Comparison of ENCODE assay signal across 12 cellular contexts in the genomic region with DNA sequence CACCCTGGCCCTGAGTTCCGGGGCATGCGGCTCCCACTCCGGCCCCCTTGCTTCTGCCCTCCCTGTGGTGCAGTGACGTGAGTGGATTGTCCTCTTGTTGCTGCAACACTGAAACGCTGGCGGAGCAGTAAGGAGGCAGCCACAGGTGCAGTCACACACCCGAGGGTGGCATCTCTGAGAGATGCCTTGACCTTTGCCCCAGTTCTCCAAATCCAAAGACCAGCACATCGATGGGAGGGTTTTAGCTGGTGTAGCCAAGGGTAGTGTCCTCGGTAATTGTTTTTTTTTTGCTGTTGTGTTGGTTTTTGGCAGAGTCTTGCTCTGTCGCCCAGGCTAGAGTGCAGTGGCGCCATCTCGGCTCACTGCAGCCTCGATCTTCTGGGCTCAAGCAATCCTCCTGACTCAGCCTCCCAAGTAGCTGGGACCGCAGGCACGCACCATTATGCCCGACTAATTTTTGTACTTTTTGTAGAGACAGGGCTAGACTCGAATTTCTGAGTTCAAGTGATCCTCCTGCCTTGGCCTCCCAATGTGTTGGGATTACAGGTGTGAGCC. TPM values are rescaled to one million over a fixed set of nuclear protein-coding genes. Genes with fewer than 3 reads are reported as not detected.
DNase-seq lines count a peak whose midpoint lies in the region; ATAC-seq, FAIRE-seq and TF ChIP-seq lines count a peak whose summit lies in the region.
"Had no signal": no experiment of that assay in that cellular context is flagged by ENCODE, and none has a peak within 500 bp of the region (broad histone marks: within the 10 kb centered on the region; RNA-seq: fewer than 3 reads in every experiment).

No MANE protein-coding gene starts in this region.

- H3K27ac Mint-ChIP-seq in CD4-positive, alpha-beta memory T cell, result peak overlapping the region in 4 of 7 donors; percentile 64 to 87 (median 80)

- DNase-seq in CD4-positive, alpha-beta memory T cell, result no peak
- DNase-seq in NT2/D1 (ENCODE audit: low read depth, low spot score) (no peak), gastrocnemius medialis (peak in 1 of 2 donors; percentile 58), pancreas (no peak), Kasumi-1 (lab: John Stamatoyannopoulos, UW) (no peak), dermis blood vessel endothelial cell (no peak)
- DNase-seq: NCI-H187 treated with DMSO at 0.1 percent for 48 hours, NCI-H446 treated with DMSO at 0.1 percent for 48 hours had no signal

- WGBS in ectodermal cell, 2 experiments, result 93 to 96% methylated on average over 17 of the region's 17 CpGs
- 79 to 83% methylated on average over 17 of the region's 17 CpGs for WGBS in pancreas, 2 donors

- POLR2A ChIA-PET in CD4-positive, alpha-beta memory T cell (lab: Charles Lee; ENCODE audit: partially characterized antibody), result interaction anchor here (0.6 to 1.6 kb wide), 8 partner anchors 24 to 318 kb away, joined by 3 to 5 read pairs (median 3); no protein-coding TSS in a partner anchor

- H3K36me3 ChIP-seq in CD4-positive, alpha-beta memory T cell (ENCODE audit: insufficient read depth, low read length), result peaks cover 37% of the 10 kb centered on the region
- H3K36me3 ChIP-seq in NT2/D1 (ENCODE audit: insufficient read depth, insufficient read length, low read length) (peaks cover 75% of the 10 kb centered on the region), ectodermal cell (ENCODE audit: control insufficient read depth, insufficient read depth, low read length) (peaks cover 44% of the 10 kb centered on the region), gastrocnemius medialis (peaks cover 0 to 53% of the 10 kb centered on the region in 2 donors), pancreas (peaks cover 0 to 28% (median 13%) of the 10 kb centered on the region in 3 donors)

- in situ Hi-C loops in gastrocnemius medialis (cut with MboI; ENCODE audit: low sequenced_read_pairs in 4 of 4), result no loop called here

- intact Hi-C loops in CD4-positive, alpha-beta memory T cell (cut with micrococcal nuclease), result loop anchor here (1.0 to 5.0 kb wide), 2 partner anchors 225 to 241 kb away; no protein-coding TSS in a partner anchor
- intact Hi-C loops in gastrocnemius medialis (cut with DNase I; ENCODE audit: low total_unique reads) (loop anchor here (1.0 to 5.0 kb wide), 4 partner anchors 151 to 317 kb away; no protein-coding TSS in a partner anchor), pancreas (cut with DNase I) (loop anchor here in 1 of 3 donors (10.0 kb wide), 1 partner anchor 233 kb away; no protein-coding TSS in a partner anchor)

- CTCF ChIA-PET in CD4-positive, alpha-beta memory T cell (lab: Charles Lee; ENCODE audit: partially characterized antibody), result interaction anchor here (0.7 to 1.9 kb wide), 14 partner anchors 9 to 317 kb away, joined by 3 to 6 read pairs (median 4); no protein-coding TSS in a partner anchor

- ATAC-seq in gastrocnemius medialis (no peak), pancreas (no peak)

- H3K36me3 Mint-ChIP-seq in CD4-positive, alpha-beta memory T cell, result peaks cover 17 to 42% of the 10 kb centered on the region in 2 donors

- TF ChIP-seq POLR2A in gastrocnemius medialis (IDR thresholded peaks at IDR 0.05), result no peak

- H3K9ac ChIP-seq in NT2/D1 (ENCODE audit: insufficient read length, low read depth), result peak overlapping the region; percentile 42
- H3K9ac ChIP-seq: parathyroid adenoma had no signal

- H3K4me1 ChIP-seq in CD4-positive, alpha-beta memory T cell (ENCODE audit: insufficient read depth, low read length), result peaks cover 32% of the 10 kb centered on the region
- H3K4me1 ChIP-seq in NT2/D1 (ENCODE audit: insufficient read depth, insufficient read length) (peaks cover 4% of the 10 kb centered on the region), ectodermal cell (ENCODE audit: control insufficient read depth, insufficient read depth, low read length) (peaks cover 22% of the 10 kb centered on the region), gastrocnemius medialis (peaks cover 22 to 27% of the 10 kb centered on the region in 2 donors), pancreas (peaks cover 10 to 17% (median 14%) of the 10 kb centered on the region in 3 donors)

- no peaks in the 10 kb centered on the region for H3K9me3 ChIP-seq in CD4-positive, alpha-beta memory T cell (ENCODE audit: control insufficient read depth in 1 of 2, low read length in 2 of 2)
- H3K9me3 ChIP-seq in NT2/D1 (ENCODE audit: insufficient read depth, low read length), result no peaks in the 10 kb centered on the region
- H3K9me3 ChIP-seq in ectodermal cell (ENCODE audit: control insufficient read depth, low read length), result no peaks in the 10 kb centered on the region
- H3K9me3 ChIP-seq in gastrocnemius medialis, result no peaks in the 10 kb centered on the region
- no peaks in the 10 kb centered on the region for H3K9me3 ChIP-seq in pancreas
- H3K9me3 ChIP-seq: tibial artery had no signal

- TF ChIP-seq CTCF in gastrocnemius medialis (IDR thresholded peaks at IDR 0.05 in 4 of 5, conservative IDR thresholded peaks at IDR 0.05 in 1 of 5) (no peak), pancreas (IDR thresholded peaks at IDR 0.05) (no peak)

- H3K9me3 Mint-ChIP-seq in CD4-positive, alpha-beta memory T cell, result peaks cover 0 to 5% (median 0%) of the 10 kb centered on the region in 8 donors
- H3K9me3 Mint-ChIP-seq: central memory CD8-positive, alpha-beta T cell had no signal

- no peak overlapping the region for H3K27ac ChIP-seq in CD4-positive, alpha-beta memory T cell (ENCODE audit: low read depth, low read length)
- H3K27ac ChIP-seq in ectodermal cell (ENCODE audit: insufficient read depth, low read depth, low read length, poor library complexity, severe bottlenecking) (peak overlapping the region; percentile 6), gastrocnemius medialis (peak overlapping the region; percentile 91 to 99 (median 96)), pancreas (no peak overlapping the region)
- H3K27ac ChIP-seq: parathyroid adenoma, tibial artery had no signal

- H3K4me1 Mint-ChIP-seq in CD4-positive, alpha-beta memory T cell, result peaks cover 14 to 42% (median 28%) of the 10 kb centered on the region in 4 donors

- H3K4me3 ChIP-seq in CD4-positive, alpha-beta memory T cell (ENCODE audit: low read length in 2 of 2), result no peak overlapping the region
- H3K4me3 ChIP-seq in NT2/D1 (ENCODE audit: insufficient read length, low read depth), result no peak overlapping the region
- no peak overlapping the region for H3K4me3 ChIP-seq in ectodermal cell (ENCODE audit: insufficient read depth, low read depth, low read length)
- H3K4me3 ChIP-seq in gastrocnemius medialis, result no peak overlapping the region
- H3K4me3 ChIP-seq in pancreas, result no peak overlapping the region
- H3K4me3 ChIP-seq: tibial artery had no signal

- H3K4me3 Mint-ChIP-seq in CD4-positive, alpha-beta memory T cell, result peak overlapping the region in 3 of 8 donors; percentile 52 to 72 (median 64)
- H3K4me3 Mint-ChIP-seq: central memory CD8-positive, alpha-beta T cell had no signal

- H3K27me3 ChIP-seq in CD4-positive, alpha-beta memory T cell (ENCODE audit: insufficient read depth, low read length), result no peaks in the 10 kb centered on the region
- H3K27me3 ChIP-seq in NT2/D1 (ENCODE audit: insufficient read depth, insufficient read length), result no peaks in the 10 kb centered on the region
- no peaks in the 10 kb centered on the region for H3K27me3 ChIP-seq in ectodermal cell (ENCODE audit: control insufficient read depth, insufficient read depth, low read length, poor library complexity, severe bottlenecking)
- no peaks in the 10 kb centered on the region for H3K27me3 ChIP-seq in gastrocnemius medialis
- no peaks in the 10 kb centered on the region for H3K27me3 ChIP-seq in pancreas
- H3K27me3 ChIP-seq: tibial artery had no signal

- no peaks in the 10 kb centered on the region for H3K27me3 Mint-ChIP-seq in CD4-positive, alpha-beta memory T cell
- H3K27me3 Mint-ChIP-seq: central memory CD8-positive, alpha-beta T cell had no signal

- no peak for FAIRE-seq in pancreas (lab: Jason Lieb, UNC)

RNA-seq across cellular contexts. Expression of a gene that starts 2.5 kb away (rescaled TPM):
- 1,000 to 10,000 TPM; 4,825 to 5,043 TPM for total RNA-seq in CD4-positive, alpha-beta memory T cell
- polyA plus RNA-seq in CD4-positive, alpha-beta memory T cell, result 1,000 to 10,000 TPM; 4,119 to 5,642 TPM
- polyA plus RNA-seq in ectodermal cell (2013, experiment 1 of 4), result 2,927 TPM
- polyA plus RNA-seq in ectodermal cell (2013, experiment 2 of 4), result 2,895 TPM
- 3,415 TPM for polyA plus RNA-seq in ectodermal cell (2013, experiment 3 of 4)
- polyA plus RNA-seq in ectodermal cell (2013, experiment 4 of 4), result 3,689 TPM
- 1,000 to 10,000 TPM; 4,295 to 5,889 (median 4,806) TPM for total RNA-seq in gastrocnemius medialis
- 1,000 to 10,000 TPM; 1,297 to 2,529 (median 1,763) TPM for total RNA-seq in pancreas
- 1,000 to 10,000 TPM; 3,226 to 6,500 TPM for polyA plus RNA-seq in pancreas
- total RNA-seq in dermis blood vessel endothelial cell, result 1,818 and 3,550 TPM in 2 replicates

RNA-seq across cellular contexts. Expression of a gene that starts 17.5 kb away (rescaled TPM):
- 1 to 10 TPM; 4.0 to 7.3 TPM for total RNA-seq in CD4-positive, alpha-beta memory T cell
- polyA plus RNA-seq in CD4-positive, alpha-beta memory T cell, result 1 to 10 TPM; 2.3 to 5.7 TPM
- 6.8 TPM for polyA plus RNA-seq in ectodermal cell (2013, experiment 1 of 4)
- polyA plus RNA-seq in ectodermal cell (2013, experiment 2 of 4), result 8.5 TPM
- polyA plus RNA-seq in ectodermal cell (2013, experiment 3 of 4), result 9.5 TPM
- polyA plus RNA-seq in ectodermal cell (2013, experiment 4 of 4), result 5.8 TPM
- total RNA-seq in gastrocnemius medialis (not detected), pancreas (1 to 10 TPM in 2 of 6 donors, under 1 TPM in 4; 0.12 to 1.6 (median 0.70) TPM), dermis blood vessel endothelial cell (0.85 and 2.6 TPM in 2 replicates)
- polyA plus RNA-seq in pancreas, result 1 to 10 TPM; 3.8 to 4.5 TPM

RNA-seq across cellular contexts. Expression of a gene that starts 49.8 kb away (rescaled TPM):
- total RNA-seq in CD4-positive, alpha-beta memory T cell, result 100 to 1,000 TPM; 157 to 160 TPM
- polyA plus RNA-seq in CD4-positive, alpha-beta memory T cell, result 10 to 100 TPM; 46.4 to 48.5 TPM
- polyA plus RNA-seq in ectodermal cell (2013, experiment 1 of 4), result 116 TPM
- polyA plus RNA-seq in ectodermal cell (2013, experiment 2 of 4), result 126 TPM
- polyA plus RNA-seq in ectodermal cell (2013, experiment 3 of 4), result 88.6 TPM
- polyA plus RNA-seq in ectodermal cell (2013, experiment 4 of 4), result 101 TPM
- total RNA-seq in gastrocnemius medialis (100 to 1,000 TPM in 2 of 4 donors, 10 to 100 TPM in 2; 67.7 to 117 (median 100.0) TPM), pancreas (10 to 100 TPM; 25.7 to 56.2 (median 44.5) TPM), dermis blood vessel endothelial cell (145 and 170 TPM in 2 replicates)
- 100 to 1,000 TPM; 164 to 212 TPM for polyA plus RNA-seq in pancreas

RNA-seq across cellular contexts. Expression of a gene that starts 55.4 kb away (rescaled TPM):
- total RNA-seq in CD4-positive, alpha-beta memory T cell, result not detected
- polyA plus RNA-seq in CD4-positive, alpha-beta memory T cell, result not detected
- 2.3 TPM for polyA plus RNA-seq in ectodermal cell (2013, experiment 1 of 4)
- 1.0 TPM for polyA plus RNA-seq in ectodermal cell (2013, experiment 2 of 4)
- polyA plus RNA-seq in ectodermal cell (2013, experiment 3 of 4), result 1.7 TPM
- polyA plus RNA-seq in ectodermal cell (2013, experiment 4 of 4), result 1.5 TPM
- total RNA-seq in gastrocnemius medialis, result not detected
- total RNA-seq in pancreas, result 100 to 1,000 TPM; 109 to 168 (median 125) TPM
- 100 to 1,000 TPM; 114 to 149 TPM for polyA plus RNA-seq in pancreas
- total RNA-seq in dermis blood vessel endothelial cell, result 1.0 and 2.7 TPM in 2 replicates

Comparison
In these comparisons a context has a peak if more than half of its experiments do, and no peak if none do; other contexts are left out.
1. H3K27ac ChIP-seq: peak in ectodermal cell (single experiment) and gastrocnemius medialis (4 of 4); none in CD4-positive, alpha-beta memory T cell (single experiment) and pancreas (0 of 4).